11 cellular contexts compared by ENCODE assay signal in the genomic region with DNA sequence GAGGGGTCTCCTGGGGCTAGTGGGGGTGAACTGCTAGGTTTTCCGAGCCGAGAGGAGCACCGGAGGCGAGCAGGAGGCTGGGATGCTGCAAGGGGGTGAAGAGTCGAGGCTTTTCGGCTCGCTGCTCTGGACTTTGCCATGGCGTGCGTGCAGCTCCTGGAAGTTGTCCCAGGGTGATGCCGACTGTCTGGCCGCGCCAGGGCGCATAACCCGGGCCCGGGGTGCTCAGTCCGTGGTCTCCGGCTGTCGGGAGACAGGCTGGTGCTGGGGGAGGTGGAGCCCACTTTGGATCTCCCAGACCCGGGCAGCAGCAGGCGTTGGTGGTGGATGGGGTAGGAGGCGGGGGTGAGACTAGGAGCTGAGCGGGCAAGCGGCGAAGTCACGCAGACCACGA. TPM values are rescaled to one million over a fixed set of nuclear protein-coding genes. Genes with fewer than 3 reads are reported as not detected.
DNase-seq lines count a peak whose midpoint lies in the region; TF ChIP-seq lines count a peak whose summit lies in the region.
"Had no signal": no experiment of that assay in that cellular context is flagged by ENCODE, and none has a peak within 500 bp of the region (broad histone marks: within the 10 kb centered on the region; RNA-seq: fewer than 3 reads in every experiment).

No MANE protein-coding gene starts in this region.

- no peaks in the 10 kb centered on the region for H3F3A ChIP-seq in MM.1S (ENCODE audit: insufficient read depth, low read length)

- H3K36me3 ChIP-seq in cardiac muscle cell (no peaks in the 10 kb centered on the region), vagina (no peaks in the 10 kb centered on the region), MM.1S (replicated peaks; ENCODE audit: insufficient read depth, low read length) (no peaks in the 10 kb centered on the region)

- DNase-seq in cardiac muscle cell (ENCODE audit: low read depth in 1 of 2, low spot score in 1 of 2) (peak in 1 of 2 donors; percentile 38), cardiac septum (ENCODE audit: low spot score) (no peak), endothelial cell (ENCODE audit: low spot score) (peak; percentile 9), mesothelial cell of epicardium (ENCODE audit: low spot score in 2 of 2, unreplicated experiment in 2 of 2) (no peak), vagina (ENCODE audit: extremely low spot score in 2 of 2) (no peak), MM.1S (no peak), GOT3 (lab: John Stamatoyannopoulos, UW) (no peak)
- DNase-seq in activated CD8-positive, alpha-beta memory T cell treated with anti-CD3 and anti-CD28 coated beads, Interleukin-2, amount 50 U/mL, for 4 hours, result no peak
- DNase-seq: cortex of kidney, Karpas-422 had no signal

- H3K9ac ChIP-seq in MM.1S (ENCODE audit: low read length), result no peak overlapping the region

- intact Hi-C loops in cardiac septum (cut with DNase I) (loop anchor here (10.0 kb wide), 1 partner anchor 240 kb away; no protein-coding TSS in a partner anchor), vagina (cut with DNase I) (no loop called here)

- no peaks in the 10 kb centered on the region for H3K9me3 Mint-ChIP-seq in endothelial cell (ENCODE audit: unreplicated experiment)
- H3K9me3 Mint-ChIP-seq in mesothelial cell of epicardium, result peaks cover 19% of the 10 kb centered on the region

- no peaks in the 10 kb centered on the region for H3K36me3 Mint-ChIP-seq in endothelial cell (ENCODE audit: low read depth, unreplicated experiment)
- no peaks in the 10 kb centered on the region for H3K36me3 Mint-ChIP-seq in mesothelial cell of epicardium
- H3K36me3 Mint-ChIP-seq: CD14-positive monocyte had no signal

- H3K4me1 ChIP-seq in cardiac muscle cell (ENCODE audit: low read depth) (no peaks in the 10 kb centered on the region), vagina (no peaks in the 10 kb centered on the region), MM.1S (ENCODE audit: low read length) (no peaks in the 10 kb centered on the region)

- H3K4me3 ChIP-seq in cardiac muscle cell (peak overlapping the region; percentile 52), vagina (peak overlapping the region; percentile 44 to 46), MM.1S (ENCODE audit: low read length) (no peak overlapping the region)

- H3K79me2 ChIP-seq in MM.1S (ENCODE audit: low read length), result no peaks in the 10 kb centered on the region

- no peaks in the 10 kb centered on the region for H4K20me1 ChIP-seq in MM.1S (ENCODE audit: insufficient read depth, low read length)

- H3K9me2 ChIP-seq in MM.1S (replicated peaks; ENCODE audit: insufficient read depth, low read length), result no peaks in the 10 kb centered on the region

- no peak for TF ChIP-seq POLR2A in vagina (IDR thresholded peaks at IDR 0.05)

- H3K4me2 ChIP-seq in MM.1S (ENCODE audit: low read depth, low read length), result no peak overlapping the region

- peaks cover 2% of the 10 kb centered on the region for H3K4me1 Mint-ChIP-seq in endothelial cell (ENCODE audit: unreplicated experiment)
- peaks cover 7% of the 10 kb centered on the region for H3K4me1 Mint-ChIP-seq in mesothelial cell of epicardium

- TF ChIP-seq CTCF in cardiac muscle cell (IDR thresholded peaks at IDR 0.05; ENCODE audit: low read depth, low read length) (no peak), endothelial cell (IDR thresholded peaks at IDR 0.05; ENCODE audit: unreplicated experiment) (no peak), mesothelial cell of epicardium (IDR thresholded peaks at IDR 0.05; ENCODE audit: unreplicated experiment) (no peak), vagina (IDR thresholded peaks at IDR 0.05) (no peak), MM.1S (IDR thresholded peaks at IDR 0.05; ENCODE audit: low read length) (no peak)

- no peak overlapping the region for H3K4me3 Mint-ChIP-seq in endothelial cell (ENCODE audit: unreplicated experiment)
- H3K4me3 Mint-ChIP-seq in mesothelial cell of epicardium, result peak overlapping the region; percentile 64

- H3K27me3 Mint-ChIP-seq in endothelial cell (ENCODE audit: unreplicated experiment) (peaks cover 7% of the 10 kb centered on the region), mesothelial cell of epicardium (ENCODE audit: low read depth) (peaks cover 90% of the 10 kb centered on the region)

- H3K27ac ChIP-seq in cardiac muscle cell (no peak overlapping the region), vagina (peak overlapping the region; percentile 27), MM.1S (ENCODE audit: low read length) (no peak overlapping the region)

- H3K27ac Mint-ChIP-seq in endothelial cell (ENCODE audit: unreplicated experiment), result no peak overlapping the region
- no peak overlapping the region for H3K27ac Mint-ChIP-seq in mesothelial cell of epicardium
- H3K27ac Mint-ChIP-seq: CD14-positive monocyte had no signal

- H3K9me3 ChIP-seq in cardiac muscle cell (ENCODE audit: low read depth), result no peaks in the 10 kb centered on the region
- no peaks in the 10 kb centered on the region for H3K9me3 ChIP-seq in vagina
- no peaks in the 10 kb centered on the region for H3K9me3 ChIP-seq in MM.1S (replicated peaks; ENCODE audit: insufficient read depth, low read length)

- no peak overlapping the region for H2AFZ ChIP-seq in MM.1S (ENCODE audit: low read length)

- H3K27me3 ChIP-seq in cardiac muscle cell (peaks cover 10% of the 10 kb centered on the region), vagina (no peaks in the 10 kb centered on the region), MM.1S (replicated peaks; ENCODE audit: insufficient read depth, low read length) (no peaks in the 10 kb centered on the region)

RNA-seq across cellular contexts. Expression of a gene that starts 0.8 kb away (rescaled TPM):
- total RNA-seq in cardiac muscle cell, result 2.8 and 5.9 TPM in 2 replicates
- polyA plus RNA-seq in cardiac muscle cell, result 3.3 and 6.1 TPM in 2 replicates
- total RNA-seq in cardiac septum, result 14.2 TPM
- 0.51 TPM for total RNA-seq in endothelial cell (ENCODE audit: unreplicated experiment)
- 1.9 to 2.8 TPM (median 2.3 TPM) in 3 replicates for total RNA-seq in mesothelial cell of epicardium
- 4.4 TPM for total RNA-seq in vagina
- polyA plus RNA-seq: CD14-positive monocyte had no signal
